In genomic region chr5:1542755-1543154, GRCh38 we compare ENCODE assay signal across 1 cellular context.
TF ChIP-seq lines count a peak whose summit lies in the region.

No MANE protein-coding gene starts in this region.

TF ChIP-seq in WTC11, 78 proteins besides CTCF, POLR2A, EP300 and RAD21 (continued from another document):
- no peak for TF ChIP-seq HMGXB4 (CRISPR knock-in tag; IDR thresholded peaks at IDR 0.05)
